Comparison of ENCODE assay signal across 23 cellular contexts in the genomic region with DNA sequence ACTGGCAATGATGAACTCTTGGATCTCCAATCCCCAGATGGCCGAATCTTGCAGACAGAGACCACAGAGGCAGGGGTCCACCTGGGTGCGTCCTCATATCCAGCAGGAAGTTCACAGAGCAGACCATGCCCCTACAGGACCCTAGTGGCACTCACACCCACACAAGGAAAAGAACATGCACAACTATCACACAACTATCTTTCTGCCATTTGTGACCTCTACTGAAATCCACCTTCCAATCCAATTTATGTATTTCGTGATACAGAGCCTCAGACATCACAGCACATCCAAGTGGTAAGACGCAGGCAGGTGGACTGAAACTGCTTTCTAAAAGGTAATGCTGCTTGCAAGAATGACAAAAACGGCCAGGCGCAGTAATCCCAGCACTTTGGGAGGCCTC. TPM values are rescaled to one million over a fixed set of nuclear protein-coding genes. Genes with fewer than 3 reads are reported as not detected.
A peak's percentile ranks its signal among the peaks of the same experiment; 100 is the strongest.
DNase-seq lines count a peak whose midpoint lies in the region; ATAC-seq, FAIRE-seq and TF ChIP-seq lines count a peak whose summit lies in the region.
"Had no signal": no experiment of that assay in that cellular context is flagged by ENCODE, and none has a peak within 500 bp of the region (broad histone marks: within the 10 kb centered on the region; RNA-seq: fewer than 3 reads in every experiment).

No MANE protein-coding gene starts in this region.

- no peak overlapping the region for H3K56ac ChIP-seq in H1 (replicated peaks; ENCODE audit: insufficient read length, low read depth, low read length)

- WGBS in H1 (ENCODE audit: extremely low coverage in 1 of 2, insufficient coverage in 1 of 2, insufficient read length in 1 of 2, insufficient replicate concordance in 2 of 2, low coverage in 1 of 2, low lambda C conversion rate in 2 of 2, missing lambda C conversion rate in 1 of 2), 2 experiments, result 84% methylated on average over 6 of the region's 6 CpGs; no CpG with 5 or more reads in 1 of the 2 experiments
- 95% methylated on average over 6 of the region's 6 CpGs for WGBS in sigmoid colon, 2 donors

- no peak overlapping the region for H3K4ac ChIP-seq in H1 (replicated peaks; ENCODE audit: insufficient read length, low read depth, low read length)

- H3K36me3 Mint-ChIP-seq in natural killer cell treated with Interleukin-12 subunit alpha and Interleukin-12 subunit beta and Interleukin-15 and Interleukin-18, amount 100 ng/mL, for 72 hours, result no peaks in the 10 kb centered on the region
- H3K36me3 Mint-ChIP-seq in natural killer cell, result no peaks in the 10 kb centered on the region
- H3K36me3 Mint-ChIP-seq in CD8-positive, alpha-beta T cell, result no peaks in the 10 kb centered on the region
- H3K36me3 Mint-ChIP-seq: IgD-negative memory B cell had no signal

- H4K20me1 ChIP-seq in H1 (replicated peaks in 1 of 2; ENCODE audit: control insufficient read depth in 1 of 2, insufficient read depth in 2 of 2, low read length in 2 of 2), result no peaks in the 10 kb centered on the region

- FAIRE-seq in H1 (lab: Jason Lieb, UNC), result no peak
- FAIRE-seq: A204.1, H54 had no signal

- no peak overlapping the region for H4K5ac ChIP-seq in H1 (ENCODE audit: insufficient read length, low read depth, low read length)

- H3K27me3 Mint-ChIP-seq in natural killer cell treated with Interleukin-12 subunit alpha and Interleukin-12 subunit beta and Interleukin-15 and Interleukin-18, amount 100 ng/mL, for 72 hours, result peaks cover 3 to 9% of the 10 kb centered on the region in 2 donors
- no peaks in the 10 kb centered on the region for H3K27me3 Mint-ChIP-seq in natural killer cell (ENCODE audit: low read depth in 2 of 2)
- peaks cover 11% of the 10 kb centered on the region for H3K27me3 Mint-ChIP-seq in CD8-positive, alpha-beta T cell (ENCODE audit: low read depth)
- H3K27me3 Mint-ChIP-seq: IgD-negative memory B cell had no signal

- peaks cover 10 to 13% (median 11%) of the 10 kb centered on the region in 4 experiments for H3K4me1 ChIP-seq in H1 (replicated peaks in 1 of 4; ENCODE audit: control insufficient read depth in 3 of 4, insufficient read depth in 4 of 4, low read length in 3 of 4)
- H3K4me1 ChIP-seq in sigmoid colon, result peaks cover 0 to 67% (median 60%) of the 10 kb centered on the region in 4 donors
- H3K4me1 ChIP-seq in CD8-positive, alpha-beta T cell (ENCODE audit: insufficient read depth, low read length), result no peaks in the 10 kb centered on the region
- H3K4me1 ChIP-seq: BE2C had no signal

- ATAC-seq in natural killer cell treated with Interleukin-12 subunit alpha and Interleukin-12 subunit beta and Interleukin-15 and Interleukin-18, amount 100 ng/mL, for 72 hours, result no peak
- ATAC-seq in natural killer cell, result no peak
- no peak for ATAC-seq in GM18870 (IDR thresholded peaks at IDR 0.05; ENCODE audit: unreplicated experiment)
- no peak for ATAC-seq in GM19023 (IDR thresholded peaks at IDR 0.05; ENCODE audit: unreplicated experiment)
- no peak for ATAC-seq in CD8-positive, alpha-beta T cell

- H3K27me3 ChIP-seq in H1 (replicated peaks in 1 of 4; ENCODE audit: control insufficient read depth in 3 of 4, extremely low read depth in 1 of 4, insufficient read depth in 3 of 4, low read length in 3 of 4) (no peaks in the 10 kb centered on the region), sigmoid colon (no peaks in the 10 kb centered on the region)
- no peaks in the 10 kb centered on the region for H3K27me3 ChIP-seq in CD8-positive, alpha-beta T cell (ENCODE audit: insufficient read depth, low read length)
- H3K27me3 ChIP-seq: BE2C had no signal

- H2BK12ac ChIP-seq in H1 (ENCODE audit: low read depth, low read length), result no peak overlapping the region; the same call in 1 of the 2 replicates

- H3K79me2 ChIP-seq in H1 (ENCODE audit: control insufficient read depth in 1 of 2, insufficient read depth in 2 of 2, low read length in 2 of 2), result no peaks in the 10 kb centered on the region

- 0 out of 2 replicates have a peak, but pooled peaks cover 2% of the 10 kb centered on the region for H3K23me2 ChIP-seq in H1 (ENCODE audit: low read depth, low read length)

- no peak overlapping the region for H2BK120ac ChIP-seq in H1 (replicated peaks; ENCODE audit: low read depth, low read length)

- H4K91ac ChIP-seq in H1 (replicated peaks; ENCODE audit: insufficient read length, low read length), result no peak overlapping the region

- no peak overlapping the region for H3K4me3 ChIP-seq in H1 (ENCODE audit: extremely low read depth in 1 of 4, insufficient read depth in 2 of 4, low read depth in 3 of 4, low read length in 4 of 4)
- H3K4me3 ChIP-seq in sigmoid colon, result no peak overlapping the region
- H3K4me3 ChIP-seq in CD8-positive, alpha-beta T cell (ENCODE audit: low read depth, low read length), result no peak overlapping the region

- no peak overlapping the region for H2AK5ac ChIP-seq in H1 (ENCODE audit: low read depth, low read length)

- TF ChIP-seq POLR2A in H1 (IDR thresholded peaks at IDR 0.05; ENCODE audit: control extremely low read depth in 1 of 2, low read depth in 2 of 2, low read length in 2 of 2) (no peak), sigmoid colon (IDR thresholded peaks at IDR 0.05) (no peak)

- peak; percentile 8 for DNase-seq in natural killer cell treated with Interleukin-12 subunit alpha and Interleukin-12 subunit beta and Interleukin-15 and Interleukin-18, amount 100 ng/mL, for 72 hours (ENCODE audit: low spot score)
- no peak for DNase-seq in natural killer cell
- no peak for DNase-seq in RWPE1 (ENCODE audit: low spot score)
- DNase-seq in H1 (ENCODE audit: low read depth in 1 of 2, low spot score in 2 of 2), result no peak
- no peak for DNase-seq in sigmoid colon
- no peak for DNase-seq in CD8-positive, alpha-beta T cell
- DNase-seq: BE2C; CD4-positive, alpha-beta T cell; DMS153; GDM1; NCI-H1092 treated with DMSO at 0.1 percent for 48 hours; NCI-H146; NCI-H2029 treated with DMSO at 0.1 percent for 48 hours; NCI-H2171 treated with DMSO at 0.1 percent for 48 hours; SHP77 treated with DMSO at 0.1 percent for 48 hours had no signal

- intact Hi-C loops in natural killer cell (cut with micrococcal nuclease), result no loop called here
- intact Hi-C loops in sigmoid colon (cut with DNase I), result no loop called here
- intact Hi-C loops in CD8-positive, alpha-beta T cell (cut with DNase I, micrococcal nuclease), result no loop called here

- H3K27ac ChIP-seq in RWPE1 (peak overlapping the region; percentile 59; the same call in 1 of the 2 replicates), H1 (ENCODE audit: low read depth, low read length) (no peak overlapping the region), sigmoid colon (peak overlapping the region in 3 of 4 donors; percentile 79 to 92 (median 90))
- H3K27ac ChIP-seq in CD8-positive, alpha-beta T cell (ENCODE audit: low read depth, low read length), result no peak overlapping the region
- H3K27ac ChIP-seq: HL-60 had no signal

- no peak overlapping the region for H2AFZ ChIP-seq in H1 (ENCODE audit: low read length)

- no peak overlapping the region for H4K8ac ChIP-seq in H1 (ENCODE audit: extremely low read depth, insufficient read depth, low read length)

- peaks cover 0 to 7% of the 10 kb centered on the region in 2 experiments; a peak in 1 of 4 replicates for H3K9me3 ChIP-seq in H1 (ENCODE audit: insufficient read depth in 2 of 2, low read depth in 1 of 2, low read length in 1 of 2)
- no peaks in the 10 kb centered on the region for H3K9me3 ChIP-seq in sigmoid colon
- no peaks in the 10 kb centered on the region for H3K9me3 ChIP-seq in CD8-positive, alpha-beta T cell (ENCODE audit: low read length)
- H3K9me3 ChIP-seq: BE2C had no signal

- H3K79me1 ChIP-seq in H1 (ENCODE audit: low read depth, low read length), result no peaks in the 10 kb centered on the region

- H3K36me3 ChIP-seq in H1 (ENCODE audit: control insufficient read depth in 2 of 4, insufficient read depth in 4 of 4, low read length in 3 of 4) (0 out of 8 replicates have a peak, but pooled peaks cover 0 to 3% (median 0%) of the 10 kb centered on the region in 4 experiments), sigmoid colon (no peaks in the 10 kb centered on the region)
- H3K36me3 ChIP-seq in CD8-positive, alpha-beta T cell (ENCODE audit: insufficient read depth, low read length), result no peaks in the 10 kb centered on the region
- H3K36me3 ChIP-seq: BE2C had no signal

- no peak for TF ChIP-seq RAD21 in H1 (IDR thresholded peaks at IDR 0.05 in 1 of 2, conservative IDR thresholded peaks at IDR 0.05 in 1 of 2; ENCODE audit: low read depth in 2 of 2, low read length in 2 of 2)

- H3K4me1 Mint-ChIP-seq in natural killer cell treated with Interleukin-12 subunit alpha and Interleukin-12 subunit beta and Interleukin-15 and Interleukin-18, amount 100 ng/mL, for 72 hours (ENCODE audit: low read depth in 2 of 2), result no peaks in the 10 kb centered on the region
- no peaks in the 10 kb centered on the region for H3K4me1 Mint-ChIP-seq in natural killer cell
- no peaks in the 10 kb centered on the region for H3K4me1 Mint-ChIP-seq in CD8-positive, alpha-beta T cell (ENCODE audit: low read depth)

- H3K9me3 Mint-ChIP-seq in natural killer cell treated with Interleukin-12 subunit alpha and Interleukin-12 subunit beta and Interleukin-15 and Interleukin-18, amount 100 ng/mL, for 72 hours, result no peaks in the 10 kb centered on the region
- H3K9me3 Mint-ChIP-seq in natural killer cell, result no peaks in the 10 kb centered on the region
- no peaks in the 10 kb centered on the region for H3K9me3 Mint-ChIP-seq in CD8-positive, alpha-beta T cell
- H3K9me3 Mint-ChIP-seq: CD4-positive, alpha-beta T cell; IgD-negative memory B cell had no signal

- H3K14ac ChIP-seq in H1 (ENCODE audit: insufficient read length), result no peak overlapping the region

- no peak overlapping the region for H3K18ac ChIP-seq in H1 (ENCODE audit: extremely low read depth, low read length)

- CTCF ChIA-PET in RWPE1 (lab: Yijun Ruan, JAX) (interaction anchor here (0.6 kb wide), 1 partner anchor 1552 kb away, joined by 5 read pairs; no protein-coding TSS in a partner anchor), H1 (lab: Charles Lee; ENCODE audit: partially characterized antibody) (interaction anchor here (0.8 to 7.7 kb wide), 5 partner anchors 9 to 85 kb away, joined by 3 to 62 read pairs (median 4); no protein-coding TSS in a partner anchor)
- CTCF ChIA-PET in CD8-positive, alpha-beta T cell (lab: Charles Lee), result no interaction called here

- H2BK5ac ChIP-seq in H1 (ENCODE audit: low read depth, low read length), result peak overlapping the region; percentile 36; the same call in 1 of the 2 replicates

- H3K27ac Mint-ChIP-seq in natural killer cell treated with Interleukin-12 subunit alpha and Interleukin-12 subunit beta and Interleukin-15 and Interleukin-18, amount 100 ng/mL, for 72 hours, result no peak overlapping the region
- no peak overlapping the region for H3K27ac Mint-ChIP-seq in natural killer cell
- no peak overlapping the region for H3K27ac Mint-ChIP-seq in CD8-positive, alpha-beta T cell
- H3K27ac Mint-ChIP-seq: CD4-positive, alpha-beta T cell; IgD-negative memory B cell had no signal

- H2BK15ac ChIP-seq in H1 (ENCODE audit: low read length), result no peak overlapping the region

- H3K23ac ChIP-seq in H1 (ENCODE audit: insufficient read length), result no peak overlapping the region

- no peak overlapping the region for H3K9ac ChIP-seq in H1 (replicated peaks in 1 of 4; ENCODE audit: extremely low read depth in 1 of 4, low read depth in 3 of 4, low read length in 3 of 4)

- POLR2A ChIA-PET in RWPE1 (lab: Yijun Ruan, JAX; ENCODE audit: low non-redundant PET) (no interaction called here), H1 (lab: Charles Lee; ENCODE audit: partially characterized antibody) (no interaction called here)
- POLR2A ChIA-PET in CD8-positive, alpha-beta T cell (lab: Charles Lee), result no interaction called here

- no peak overlapping the region; a peak in 1 of 4 replicates for H3K4me2 ChIP-seq in H1 (ENCODE audit: insufficient read depth in 1 of 2, low read depth in 2 of 2, low read length in 2 of 2)

- H3K4me3 Mint-ChIP-seq in natural killer cell treated with Interleukin-12 subunit alpha and Interleukin-12 subunit beta and Interleukin-15 and Interleukin-18, amount 100 ng/mL, for 72 hours, result no peak overlapping the region
- no peak overlapping the region for H3K4me3 Mint-ChIP-seq in natural killer cell
- H3K4me3 Mint-ChIP-seq in CD8-positive, alpha-beta T cell, result no peak overlapping the region
- H3K4me3 Mint-ChIP-seq: CD4-positive, alpha-beta T cell; IgD-negative memory B cell had no signal

- no peak for TF ChIP-seq CTCF in natural killer cell (IDR thresholded peaks at IDR 0.05)
- no peak for TF ChIP-seq CTCF in RWPE1 (conservative IDR thresholded peaks at IDR 0.05; ENCODE audit: low read depth)
- peak in 1 of 3 experiments; percentile 9; a peak in 1 of 4 replicates for TF ChIP-seq CTCF in H1 (IDR thresholded peaks at IDR 0.05; ENCODE audit: control extremely low read depth in 1 of 3, insufficient read depth in 1 of 3, low read depth in 1 of 3, low read length in 3 of 3)
- TF ChIP-seq CTCF in sigmoid colon (IDR thresholded peaks at IDR 0.05), result no peak
- no peak for TF ChIP-seq CTCF in CD8-positive, alpha-beta T cell (IDR thresholded peaks at IDR 0.05)

- TF ChIP-seq EP300 in H1 (IDR thresholded peaks at IDR 0.05; ENCODE audit: borderline replicate concordance in 1 of 2, low read depth in 2 of 2, low read length in 2 of 2), result no peak
- no peak for TF ChIP-seq EP300 in sigmoid colon (IDR thresholded peaks at IDR 0.05)

- H2BK20ac ChIP-seq in H1 (ENCODE audit: low read length), result peak overlapping the region; percentile 74; the same call in 1 of the 2 replicates

RNA-seq across cellular contexts. Expression of a gene that starts 44.6 kb away (rescaled TPM):
- total RNA-seq in natural killer cell treated with Interleukin-12 subunit alpha and Interleukin-12 subunit beta and Interleukin-15 and Interleukin-18, amount 100 ng/mL, for 72 hours, result not detected
- total RNA-seq in natural killer cell (not detected), sigmoid colon (not detected)
- total RNA-seq in H1 (2021; fragmentation: NEBNext Ultra II Directional; extraction: Animal tissue kit (Norgen Biotek cat#: 25700)), result 0.19 and 0.34 TPM in 2 replicates
- polyA plus RNA-seq in H1 (2011; rRNA removed) (0.93 and 0.97 TPM in 2 replicates), sigmoid colon (under 1 TPM in 1 of 3 donors, not detected in 2; 0.26 TPM)
- polyA plus RNA-seq in H1 (2011; cell fraction: cytosol; rRNA removed), result 1.2 TPM
- 0.37 TPM for polyA plus RNA-seq in H1 (2011; cell fraction: nucleus; rRNA removed)
- polyA plus RNA-seq in H1 (2012, experiment 1 of 2), result 0.59 to 0.94 TPM (median 0.87 TPM) in 4 replicates
- polyA plus RNA-seq in H1 (2012, experiment 2 of 2), result 0.42 TPM
- polyA plus RNA-seq in H1 (2013, experiment 1 of 2), result 0.83 TPM
- 0.83 TPM for polyA plus RNA-seq in H1 (2013, experiment 2 of 2)
- 1.3 and 1.6 TPM in 2 replicates for polyA minus RNA-seq in H1 (2011; rRNA and poly(A)+ RNA removed)
- not detected for polyA minus RNA-seq in H1 (2011; cell fraction: cytosol; rRNA and poly(A)+ RNA removed)
- polyA minus RNA-seq in H1 (2011; cell fraction: nucleus; rRNA and poly(A)+ RNA removed), result 0.80 TPM
- not detected for total RNA-seq in CD8-positive, alpha-beta T cell
- total RNA-seq: CD4-positive, alpha-beta T cell; NCI-H460; RPMI7951 had no signal
- polyA plus RNA-seq: IgD-negative memory B cell had no signal

Comparison
In these comparisons a context has a peak if more than half of its experiments do, and no peak if none do; other contexts are left out.
1. H3K27ac ChIP-seq: peak in RWPE1 (single experiment) and sigmoid colon (3 of 4); none in H1 (single experiment) and CD8-positive, alpha-beta T cell (single experiment).